ENCODE assay signal across 16 cellular contexts in genomic region chr20:5770987-5771318, GRCh38. TPM values are rescaled to one million over a fixed set of nuclear protein-coding genes. Genes with fewer than 3 reads are reported as not detected.
A peak's percentile ranks its signal among the peaks of the same experiment; 100 is the strongest.
DNase-seq lines count a peak whose midpoint lies in the region; ATAC-seq and TF ChIP-seq lines count a peak whose summit lies in the region.
"Had no signal": no experiment of that assay in that cellular context is flagged by ENCODE, and none has a peak within 500 bp of the region (broad histone marks: within the 10 kb centered on the region; RNA-seq: fewer than 3 reads in every experiment).

No MANE protein-coding gene starts in this region.

- intact Hi-C loops in activated naive CD4-positive, alpha-beta T cell treated with anti-CD3 and anti-CD28 coated beads for 36 hours (cut with micrococcal nuclease) = no loop called here
- intact Hi-C loops in OCI-LY7 (cut with micrococcal nuclease; ENCODE audit: unreplicated experiment) (loop anchor here (1.0 to 5.0 kb wide), 4 partner anchors 78 to 204 kb away; no protein-coding TSS in a partner anchor), testis (cut with DNase I; ENCODE audit: low total_unique reads) (no loop called here)

- no peaks in the 10 kb centered on the region for H3K9me3 ChIP-seq in OCI-LY7 (ENCODE audit: low read length)
- no peaks in the 10 kb centered on the region for H3K9me3 ChIP-seq in testis
- H3K9me3 ChIP-seq: transverse colon had no signal

- ATAC-seq in HG02884 (IDR thresholded peaks at IDR 0.05; ENCODE audit: unreplicated experiment) = peak; percentile 50
- ATAC-seq in stimulated activated memory B cell treated with anti-CD40 and anti-IgM and Interleukin-4, amounts not matched to agents 10 μg/mL and 1 μg/mL and 100 μg/mL, for 72 hours = peak; percentile 91
- ATAC-seq: sciatic nerve had no signal

- peaks cover 18% of the 10 kb centered on the region for H3K4me1 Mint-ChIP-seq in activated naive CD4-positive, alpha-beta T cell treated with anti-CD3 and anti-CD28 coated beads for 36 hours (ENCODE audit: low read depth)
- H3K4me1 Mint-ChIP-seq in activated naive CD4-positive, alpha-beta T cell treated with anti-CD3 and anti-CD28 coated beads, Interleukin-2, amount 10 ng/mL, durations not matched to agents 7 days and 5 days = peaks cover 8% of the 10 kb centered on the region
- peaks cover 64% of the 10 kb centered on the region for H3K4me1 Mint-ChIP-seq in stimulated activated memory B cell treated with anti-CD40 and anti-IgM and Interleukin-4, amounts not matched to agents 10 μg/mL and 1 μg/mL and 100 μg/mL, for 72 hours

- H3K27ac ChIP-seq in OCI-LY7 (ENCODE audit: low read depth, low read length, poor library complexity, severe bottlenecking) = peak overlapping the region; percentile 80
- H3K27ac ChIP-seq in testis = no peak overlapping the region
- H3K27ac ChIP-seq: transverse colon had no signal

- peak overlapping the region; percentile 65 for H3K4me2 ChIP-seq in OCI-LY7 (ENCODE audit: low read length)

- H3K27ac Mint-ChIP-seq in activated naive CD4-positive, alpha-beta T cell treated with anti-CD3 and anti-CD28 coated beads for 36 hours = peak overlapping the region; percentile 30
- H3K27ac Mint-ChIP-seq in activated naive CD4-positive, alpha-beta T cell treated with anti-CD3 and anti-CD28 coated beads, Interleukin-2, amount 10 ng/mL, durations not matched to agents 7 days and 5 days = no peak overlapping the region
- H3K27ac Mint-ChIP-seq in stimulated activated memory B cell treated with anti-CD40 and anti-IgM and Interleukin-4, amounts not matched to agents 10 μg/mL and 1 μg/mL and 100 μg/mL, for 72 hours = peak overlapping the region; percentile 72

- BruUV-seq in OCI-LY7 (replicated peaks; lab: Mats Ljungman, UMichigan) = no TSS peak

- no peak overlapping the region for H3K4me3 Mint-ChIP-seq in activated naive CD4-positive, alpha-beta T cell treated with anti-CD3 and anti-CD28 coated beads for 36 hours
- H3K4me3 Mint-ChIP-seq in activated naive CD4-positive, alpha-beta T cell treated with anti-CD3 and anti-CD28 coated beads, Interleukin-2, amount 10 ng/mL, durations not matched to agents 7 days and 5 days = no peak overlapping the region
- H3K4me3 Mint-ChIP-seq in stimulated activated memory B cell treated with anti-CD40 and anti-IgM and Interleukin-4, amounts not matched to agents 10 μg/mL and 1 μg/mL and 100 μg/mL, for 72 hours = no peak overlapping the region

- H4K20me1 ChIP-seq in OCI-LY7 (ENCODE audit: insufficient read depth, low read length) = no peaks in the 10 kb centered on the region

- peaks cover 15% of the 10 kb centered on the region for H3K36me3 Mint-ChIP-seq in activated naive CD4-positive, alpha-beta T cell treated with anti-CD3 and anti-CD28 coated beads for 36 hours (ENCODE audit: low read depth)
- peaks cover 28% of the 10 kb centered on the region for H3K36me3 Mint-ChIP-seq in activated naive CD4-positive, alpha-beta T cell treated with anti-CD3 and anti-CD28 coated beads, Interleukin-2, amount 10 ng/mL, durations not matched to agents 7 days and 5 days
- peaks cover 56% of the 10 kb centered on the region for H3K36me3 Mint-ChIP-seq in stimulated activated memory B cell treated with anti-CD40 and anti-IgM and Interleukin-4, amounts not matched to agents 10 μg/mL and 1 μg/mL and 100 μg/mL, for 72 hours

- DNase-seq in activated naive CD4-positive, alpha-beta T cell treated with anti-CD3 and anti-CD28 coated beads for 36 hours = no peak
- no peak for DNase-seq in activated naive CD4-positive, alpha-beta T cell treated with anti-CD3 and anti-CD28 coated beads, Interleukin-2, amount 10 ng/mL, durations not matched to agents 7 days and 5 days
- DNase-seq in OCI-LY7 (ENCODE audit: low spot score) (peak; percentile 50), NCI-H345 treated with DMSO at 0.1 percent for 48 hours (lab: John Stamatoyannopoulos, UW; ENCODE audit: unreplicated experiment) (no peak), testis (no peak)
- no peak for DNase-seq in stimulated activated CD4-positive, alpha-beta T cell treated with anti-CD3 and anti-CD28 coated beads, Interleukin-4, amount 100 ng/mL, for 4 hours
- DNase-seq: activated naive CD4-positive, alpha-beta T cell treated with Interleukin-2 at 50 U/mL for 16 hours; DND-41; H7; NCI-H1092; NCI-H510A treated with DMSO at 0.1 percent for 48 hours; SIG-M5; transverse colon had no signal

- no peaks in the 10 kb centered on the region for H3K9me2 ChIP-seq in OCI-LY7 (ENCODE audit: insufficient read depth, low read length)

- H3K36me3 ChIP-seq in OCI-LY7 (ENCODE audit: insufficient read depth, low read length) = peaks cover 66% of the 10 kb centered on the region
- H3K36me3 ChIP-seq in testis (ENCODE audit: low read depth, missing control alignments) = no peaks in the 10 kb centered on the region

- WGBS in testis, 2 donors = 90 to 100% methylated on average over 1 of the region's 1 CpG

- H3K4me1 ChIP-seq in OCI-LY7 (ENCODE audit: insufficient read depth, low read length, poor library complexity, severe bottlenecking) (peaks cover 63% of the 10 kb centered on the region), testis (no peaks in the 10 kb centered on the region)
- H3K4me1 ChIP-seq: transverse colon had no signal

- no peaks in the 10 kb centered on the region for H3K27me3 ChIP-seq in testis
- H3K27me3 ChIP-seq: transverse colon had no signal

- TF ChIP-seq CTCF in OCI-LY7 (conservative IDR thresholded peaks at IDR 0.05; ENCODE audit: low read length) (no peak), testis (IDR thresholded peaks at IDR 0.05) (no peak)

- POLR2A ChIA-PET in OCI-LY7 (lab: Charles Lee) = interaction anchor here (0.8 to 1.3 kb wide), 2 partner anchors 12 to 125 kb away, joined by 3 read pairs; no protein-coding TSS in a partner anchor

- TF ChIP-seq POLR2A in testis (IDR thresholded peaks at IDR 0.05) = no peak

- H2AFZ ChIP-seq in OCI-LY7 (ENCODE audit: low read length) = peak overlapping the region; percentile 1; the same call in 1 of the 2 replicates

- CTCF ChIA-PET in activated naive CD4-positive, alpha-beta T cell treated with anti-CD3 and anti-CD28 coated beads for 36 hours (lab: Charles Lee) = no interaction called here
- CTCF ChIA-PET in activated naive CD4-positive, alpha-beta T cell treated with anti-CD3 and anti-CD28 coated beads, Interleukin-2, amount 10 ng/mL, durations not matched to agents 7 days and 5 days (lab: Charles Lee) = no interaction called here
- CTCF ChIA-PET in OCI-LY7 (lab: Charles Lee; ENCODE audit: unreplicated experiment) = no interaction called here

- peaks cover 52% of the 10 kb centered on the region; the same call in 1 of the 2 replicates for H3K79me2 ChIP-seq in OCI-LY7 (ENCODE audit: insufficient read depth, low read depth, low read length)

- no peaks in the 10 kb centered on the region for H3K27me3 Mint-ChIP-seq in activated naive CD4-positive, alpha-beta T cell treated with anti-CD3 and anti-CD28 coated beads for 36 hours (ENCODE audit: low read depth)
- H3K27me3 Mint-ChIP-seq in activated naive CD4-positive, alpha-beta T cell treated with anti-CD3 and anti-CD28 coated beads, Interleukin-2, amount 10 ng/mL, durations not matched to agents 7 days and 5 days = no peaks in the 10 kb centered on the region
- no peaks in the 10 kb centered on the region for H3K27me3 Mint-ChIP-seq in stimulated activated memory B cell treated with anti-CD40 and anti-IgM and Interleukin-4, amounts not matched to agents 10 μg/mL and 1 μg/mL and 100 μg/mL, for 72 hours

- H3K4me3 ChIP-seq in OCI-LY7 (ENCODE audit: low read depth, low read length, poor library complexity, severe bottlenecking) (peak overlapping the region; percentile 33), testis (no peak overlapping the region)
- H3K4me3 ChIP-seq: transverse colon had no signal

- H3K9me3 Mint-ChIP-seq in activated naive CD4-positive, alpha-beta T cell treated with anti-CD3 and anti-CD28 coated beads for 36 hours = no peaks in the 10 kb centered on the region
- H3K9me3 Mint-ChIP-seq in activated naive CD4-positive, alpha-beta T cell treated with anti-CD3 and anti-CD28 coated beads, Interleukin-2, amount 10 ng/mL, durations not matched to agents 7 days and 5 days = no peaks in the 10 kb centered on the region
- H3K9me3 Mint-ChIP-seq in stimulated activated memory B cell treated with anti-CD40 and anti-IgM and Interleukin-4, amounts not matched to agents 10 μg/mL and 1 μg/mL and 100 μg/mL, for 72 hours = no peaks in the 10 kb centered on the region

RNA-seq across cellular contexts. Expression of gene SHLD1, which starts 20.8 kb away (rescaled TPM):
- total RNA-seq in activated naive CD4-positive, alpha-beta T cell treated with anti-CD3 and anti-CD28 coated beads for 36 hours = 10 to 100 TPM; 10.1 TPM
- 19.4 and 29.6 TPM in 2 replicates for total RNA-seq in OCI-LY7 (2014; rRNA removed; shearing (Covaris generic))
- 31.2 and 31.5 TPM in 2 replicates for total RNA-seq in OCI-LY7 (2022)
- 1 to 10 TPM; 2.2 to 6.0 TPM for total RNA-seq in testis
- polyA plus RNA-seq in testis (ENCODE audit: insufficient read depth, low read depth, low replicate concordance) = 5.4 TPM
